20 cellular contexts compared by ENCODE assay signal in genomic region chr14:24133730-24134129, GRCh38. TPM values are rescaled to one million over a fixed set of nuclear protein-coding genes. Genes with fewer than 3 reads are reported as not detected.
"Had no signal": no experiment of that assay in that cellular context is flagged by ENCODE, and none has a peak within 500 bp of the region (broad histone marks: within the 10 kb centered on the region; RNA-seq: fewer than 3 reads in every experiment).

No MANE protein-coding gene starts in this region.

- H3K4me3 ChIP-seq: dorsolateral prefrontal cortex, sigmoid colon, skin epidermis, stomach, thoracic aorta, transverse colon had no signal

- H3K27ac ChIP-seq: sigmoid colon, stomach, thoracic aorta, transverse colon had no signal

- H3K9me3 Mint-ChIP-seq: nephron progenitor cell; stimulated activated naive B cell treated with anti-CD40 and anti-IgM and Interleukin-4, amounts not matched to agents 10 μg/mL and 1 μg/mL and 100 μg/mL, for 72 hours had no signal

- DNase-seq: cortex of kidney; dorsolateral prefrontal cortex; effector CD8-positive, alpha-beta T cell; foreskin melanocyte; heart left ventricle; hippocampal formation; left colon; mammary epithelial cell; naive thymus-derived CD4-positive, alpha-beta T cell; nephron progenitor cell; sigmoid colon; stimulated activated CD4-positive, alpha-beta T cell treated with anti-CD3 and anti-CD28 coated beads, Interleukin-2, amount 100 ng/mL, for 24 hours; stimulated activated CD4-positive, alpha-beta T cell treated with anti-CD3 and anti-CD28 coated beads, Interleukin-4, amount 100 ng/mL, for 4 hours; stimulated activated naive B cell treated with anti-CD40 and anti-IgM and Interleukin-4, amounts not matched to agents 10 μg/mL and 1 μg/mL and 100 μg/mL, for 72 hours; stomach; substantia nigra; transverse colon had no signal

- H3K27ac Mint-ChIP-seq: nephron progenitor cell had no signal

- H3K4me3 Mint-ChIP-seq: nephron progenitor cell; stimulated activated naive B cell treated with anti-CD40 and anti-IgM and Interleukin-4, amounts not matched to agents 10 μg/mL and 1 μg/mL and 100 μg/mL, for 72 hours had no signal

- H3K27me3 Mint-ChIP-seq: naive thymus-derived CD4-positive, alpha-beta T cell; stimulated activated naive B cell treated with anti-CD40 and anti-IgM and Interleukin-4, amounts not matched to agents 10 μg/mL and 1 μg/mL and 100 μg/mL, for 72 hours had no signal

- ATAC-seq: heart left ventricle; left colon; naive thymus-derived CD4-positive, alpha-beta T cell; stimulated activated naive B cell treated with anti-CD40 and anti-IgM and Interleukin-4, amounts not matched to agents 10 μg/mL and 1 μg/mL and 100 μg/mL, for 72 hours had no signal

- H3K9me3 ChIP-seq: heart left ventricle, sigmoid colon, stomach, thoracic aorta, transverse colon had no signal

- H3K27me3 ChIP-seq: dorsolateral prefrontal cortex, heart left ventricle, sigmoid colon, stomach, transverse colon had no signal

RNA-seq across cellular contexts. Expression of gene FITM1, which starts 3.3 kb away (rescaled TPM):
- total RNA-seq: kidney epithelial cell had no signal
